In genomic region chr4:81627617-81628016, GRCh38 we compare ENCODE assay signal across 18 cellular contexts.
DNase-seq lines count a peak whose midpoint lies in the region; ATAC-seq, FAIRE-seq and TF ChIP-seq lines count a peak whose summit lies in the region.
"Had no signal": no experiment of that assay in that cellular context is flagged by ENCODE, and none has a peak within 500 bp of the region (broad histone marks: within the 10 kb centered on the region; RNA-seq: fewer than 3 reads in every experiment).

No MANE protein-coding gene starts in this region.

- ATAC-seq in HG03520 (IDR thresholded peaks at IDR 0.05; ENCODE audit: unreplicated experiment) = no peak
- ATAC-seq in HG03442 (IDR thresholded peaks at IDR 0.05; ENCODE audit: unreplicated experiment) = no peak
- ATAC-seq: HCT116 had no signal

- H3K9me3 Mint-ChIP-seq in nephron progenitor cell (no peaks in the 10 kb centered on the region), CD14-positive monocyte (no peaks in the 10 kb centered on the region)

- H3K27me3 Mint-ChIP-seq in nephron progenitor cell (ENCODE audit: low read depth, poor library complexity) = peaks cover 4% of the 10 kb centered on the region
- peaks cover 0 to 2% (median 2%) of the 10 kb centered on the region in 3 donors for H3K27me3 Mint-ChIP-seq in CD14-positive monocyte (ENCODE audit: low read depth in 3 of 3)

- no peak overlapping the region for H2BK20ac ChIP-seq in H1 (ENCODE audit: low read length)

- H3K79me1 ChIP-seq in H1 (ENCODE audit: low read depth, low read length) = no peaks in the 10 kb centered on the region

- H3K27ac Mint-ChIP-seq in nephron progenitor cell = peak overlapping the region; percentile 1
- peak overlapping the region in 1 of 7 donors; percentile 37 for H3K27ac Mint-ChIP-seq in CD14-positive monocyte

- no peak overlapping the region for H2AK5ac ChIP-seq in H1 (ENCODE audit: low read depth, low read length)

- H3K36me3 Mint-ChIP-seq in nephron progenitor cell (ENCODE audit: low read depth) = no peaks in the 10 kb centered on the region
- H3K36me3 Mint-ChIP-seq in CD14-positive monocyte = no peaks in the 10 kb centered on the region

- no peak for FAIRE-seq in H1 (lab: Jason Lieb, UNC)

- H4K91ac ChIP-seq in H1 (replicated peaks; ENCODE audit: insufficient read length, low read length) = no peak overlapping the region

- no peak for TF ChIP-seq EP300 in H1 (IDR thresholded peaks at IDR 0.05; ENCODE audit: borderline replicate concordance in 1 of 2, low read depth in 2 of 2, low read length in 2 of 2)

- no peak overlapping the region for H3K18ac ChIP-seq in H1 (ENCODE audit: extremely low read depth, low read length)

- POLR2A ChIA-PET in H1 (lab: Charles Lee; ENCODE audit: partially characterized antibody) (interaction anchor here (0.9 kb wide), 1 partner anchor 16 kb away, joined by 6 read pairs; no protein-coding TSS in a partner anchor), PC-9 (lab: Charles Lee; ENCODE audit: unreplicated experiment) (no interaction called here)

- H2AFZ ChIP-seq in KMS-11 (ENCODE audit: low read depth) (no peak overlapping the region), H1 (ENCODE audit: low read length) (0 out of 2 replicates have a peak overlapping the region, but pooled peaks have one; percentile 63), PC-9 (no peak overlapping the region)

- H2BK15ac ChIP-seq in H1 (ENCODE audit: low read length) = no peak overlapping the region

- H3K79me2 ChIP-seq in KMS-11 (ENCODE audit: insufficient read depth, low read depth) (no peaks in the 10 kb centered on the region), H1 (ENCODE audit: control insufficient read depth in 1 of 2, insufficient read depth in 2 of 2, low read length in 2 of 2) (no peaks in the 10 kb centered on the region), PC-9 (ENCODE audit: low read depth) (no peaks in the 10 kb centered on the region)

- H3K27me3 ChIP-seq in KMS-11 (ENCODE audit: insufficient read depth, low read depth) (no peaks in the 10 kb centered on the region), H1 (replicated peaks in 1 of 4; ENCODE audit: control insufficient read depth in 3 of 4, extremely low read depth in 1 of 4, insufficient read depth in 3 of 4, low read length in 3 of 4) (no peaks in the 10 kb centered on the region), PC-9 (ENCODE audit: insufficient read depth, low read depth) (no peaks in the 10 kb centered on the region)

- CTCF ChIA-PET in H1 (lab: Charles Lee; ENCODE audit: partially characterized antibody) = interaction anchor here (0.8 to 1.7 kb wide), 3 partner anchors 20 to 367 kb away, joined by 3 to 4 read pairs (median 4); no protein-coding TSS in a partner anchor
- CTCF ChIA-PET in PC-9 (lab: Charles Lee) = no interaction called here

- intact Hi-C loops in PC-9 (cut with micrococcal nuclease; ENCODE audit: unreplicated experiment) (no loop called here), CD14-positive monocyte (cut with micrococcal nuclease) (no loop called here)

- H3K4me3 Mint-ChIP-seq in nephron progenitor cell (no peak overlapping the region), CD14-positive monocyte (no peak overlapping the region)

- BruUV-seq in PC-9 (replicated peaks; lab: Mats Ljungman, UMichigan) = no TSS peak

- no peaks in the 10 kb centered on the region for H4K20me1 ChIP-seq in KMS-11 (ENCODE audit: insufficient read depth)
- H4K20me1 ChIP-seq in H1 (replicated peaks in 1 of 2; ENCODE audit: control insufficient read depth in 1 of 2, insufficient read depth in 2 of 2, low read length in 2 of 2) = no peaks in the 10 kb centered on the region
- H4K20me1 ChIP-seq in PC-9 (ENCODE audit: insufficient read depth) = no peaks in the 10 kb centered on the region

- H3K9ac ChIP-seq in KMS-11 (no peak overlapping the region), H1 (replicated peaks in 1 of 4; ENCODE audit: extremely low read depth in 1 of 4, low read depth in 3 of 4, low read length in 3 of 4) (no peak overlapping the region)
- H3K9ac ChIP-seq: SK-N-SH had no signal

- no peaks in the 10 kb centered on the region for H3K9me2 ChIP-seq in PC-9 (ENCODE audit: insufficient read depth)
- H3K9me2 ChIP-seq: SK-N-SH had no signal

- H3K9me3 ChIP-seq in H1 (ENCODE audit: insufficient read depth in 2 of 2, low read depth in 1 of 2, low read length in 1 of 2) (no peaks in the 10 kb centered on the region), PC-9 (ENCODE audit: insufficient read depth, low read depth) (no peaks in the 10 kb centered on the region)
- H3K9me3 ChIP-seq: SK-N-SH had no signal

- H3F3A ChIP-seq in PC-9 (ENCODE audit: insufficient read depth, low read depth) = no peaks in the 10 kb centered on the region

- H3K4me1 ChIP-seq in KMS-11 (ENCODE audit: low read depth, poor library complexity, severe bottlenecking) (peaks cover 95% of the 10 kb centered on the region), H1 (replicated peaks in 1 of 4; ENCODE audit: control insufficient read depth in 3 of 4, insufficient read depth in 4 of 4, low read length in 3 of 4) (peaks cover 0 to 13% (median 4%) of the 10 kb centered on the region in 4 experiments; a peak in 3 of 7 replicates), PC-9 (replicated peaks; ENCODE audit: insufficient read depth) (no peaks in the 10 kb centered on the region)

- no peak overlapping the region for H4K5ac ChIP-seq in H1 (ENCODE audit: insufficient read length, low read depth, low read length)

- H3K23me2 ChIP-seq in H1 (ENCODE audit: low read depth, low read length) = no peaks in the 10 kb centered on the region

- H3K27ac ChIP-seq in KMS-11 (no peak overlapping the region), H1 (ENCODE audit: low read depth, low read length) (no peak overlapping the region), PC-9 (no peak overlapping the region)

- no peak overlapping the region for H3K23ac ChIP-seq in H1 (ENCODE audit: insufficient read length)

- DNase-seq in H1 (ENCODE audit: low read depth in 1 of 2, low spot score in 2 of 2) = no peak
- DNase-seq in left kidney (ENCODE audit: low read depth, low spot score) = peak; percentile 21
- no peak for DNase-seq in nephron progenitor cell
- no peak for DNase-seq in PC-9
- no peak for DNase-seq in CD14-positive monocyte (ENCODE audit: low spot score)
- DNase-seq: DND-41, NCI-H1417, NCI-H187, NCI-H2227 treated with DMSO at 0.1 percent for 48 hours, NCI-H510A treated with DMSO at 0.1 percent for 48 hours, NCI-H82, OCI-M1, SHP77 treated with DMSO at 0.1 percent for 48 hours, SK-N-SH had no signal

- TF ChIP-seq CTCF in KMS-11 (conservative IDR thresholded peaks at IDR 0.05; ENCODE audit: low read depth, low read length) (no peak), H1 (IDR thresholded peaks at IDR 0.05; ENCODE audit: control extremely low read depth in 1 of 3, insufficient read depth in 1 of 3, low read depth in 1 of 3, low read length in 3 of 3) (no peak), nephron progenitor cell (IDR thresholded peaks at IDR 0.05) (no peak), PC-9 (conservative IDR thresholded peaks at IDR 0.05) (no peak), CD14-positive monocyte (IDR thresholded peaks at IDR 0.05) (no peak)

- H3K4me2 ChIP-seq in KMS-11 = peak overlapping the region; percentile 26; the same call in 1 of the 2 replicates
- no peak overlapping the region; a peak in 1 of 4 replicates for H3K4me2 ChIP-seq in H1 (ENCODE audit: insufficient read depth in 1 of 2, low read depth in 2 of 2, low read length in 2 of 2)
- no peak overlapping the region for H3K4me2 ChIP-seq in PC-9
- H3K4me2 ChIP-seq: SK-N-SH had no signal

- no peak overlapping the region for H3K4ac ChIP-seq in H1 (replicated peaks; ENCODE audit: insufficient read length, low read depth, low read length)

- WGBS in H1 (ENCODE audit: extremely low coverage in 1 of 2, insufficient coverage in 1 of 2, insufficient read length in 1 of 2, insufficient replicate concordance in 2 of 2, low coverage in 1 of 2, low lambda C conversion rate in 2 of 2, missing lambda C conversion rate in 1 of 2), 2 experiments = 86% methylated on average over 2 of the region's 2 CpGs; no CpG with 5 or more reads in 1 of the 2 experiments

- no peak overlapping the region for H2BK5ac ChIP-seq in H1 (ENCODE audit: low read depth, low read length)

- H2BK12ac ChIP-seq in H1 (ENCODE audit: low read depth, low read length) = no peak overlapping the region

- no peak for TF ChIP-seq POLR2A in H1 (IDR thresholded peaks at IDR 0.05; ENCODE audit: control extremely low read depth in 1 of 2, low read depth in 2 of 2, low read length in 2 of 2)

- H4K8ac ChIP-seq in H1 (ENCODE audit: extremely low read depth, insufficient read depth, low read length) = no peak overlapping the region

- H2BK120ac ChIP-seq in H1 (replicated peaks; ENCODE audit: low read depth, low read length) = no peak overlapping the region

- no peaks in the 10 kb centered on the region for H3K36me3 ChIP-seq in KMS-11 (ENCODE audit: insufficient read depth)
- H3K36me3 ChIP-seq in H1 (ENCODE audit: control insufficient read depth in 2 of 4, insufficient read depth in 4 of 4, low read length in 3 of 4) = no peaks in the 10 kb centered on the region
- no peaks in the 10 kb centered on the region for H3K36me3 ChIP-seq in PC-9 (ENCODE audit: low read depth)

- H3K4me1 Mint-ChIP-seq in nephron progenitor cell (peaks cover 64% of the 10 kb centered on the region), CD14-positive monocyte (peaks cover 13% of the 10 kb centered on the region)

- H3K56ac ChIP-seq in H1 (replicated peaks; ENCODE audit: insufficient read length, low read depth, low read length) = no peak overlapping the region

- H3K14ac ChIP-seq in H1 (ENCODE audit: insufficient read length) = no peak overlapping the region

- H3K4me3 ChIP-seq in KMS-11 (IDR thresholded peaks at IDR 0.05; ENCODE audit: insufficient read depth, low read depth, low read length) = no peak overlapping the region
- no peak overlapping the region for H3K4me3 ChIP-seq in H1 (ENCODE audit: extremely low read depth in 1 of 4, insufficient read depth in 2 of 4, low read depth in 3 of 4, low read length in 4 of 4)
- H3K4me3 ChIP-seq in PC-9 = no peak overlapping the region

- no peak for TF ChIP-seq RAD21 in H1 (IDR thresholded peaks at IDR 0.05 in 1 of 2, conservative IDR thresholded peaks at IDR 0.05 in 1 of 2; ENCODE audit: low read depth in 2 of 2, low read length in 2 of 2)

TF ChIP-seq in H1, 55 proteins besides CTCF, POLR2A, EP300 and RAD21 (continues in another document):
- TF ChIP-seq SRF (IDR thresholded peaks at IDR 0.05; ENCODE audit: low read depth, low read length) (no peak), RNF2 (IDR thresholded peaks at IDR 0.05; ENCODE audit: borderline replicate concordance, low read depth, low read length, missing control alignments, poor library complexity, severe bottlenecking) (no peak), RBBP5 (IDR thresholded peaks at IDR 0.05; ENCODE audit: borderline replicate concordance, low read depth, low read length) (no peak), CBX5 (IDR thresholded peaks at IDR 0.05; ENCODE audit: low read depth, low read length) (no peak), USF2 (IDR thresholded peaks at IDR 0.05; ENCODE audit: low read length) (no peak)
